33 cellular contexts compared by ENCODE assay signal in the genomic region with DNA sequence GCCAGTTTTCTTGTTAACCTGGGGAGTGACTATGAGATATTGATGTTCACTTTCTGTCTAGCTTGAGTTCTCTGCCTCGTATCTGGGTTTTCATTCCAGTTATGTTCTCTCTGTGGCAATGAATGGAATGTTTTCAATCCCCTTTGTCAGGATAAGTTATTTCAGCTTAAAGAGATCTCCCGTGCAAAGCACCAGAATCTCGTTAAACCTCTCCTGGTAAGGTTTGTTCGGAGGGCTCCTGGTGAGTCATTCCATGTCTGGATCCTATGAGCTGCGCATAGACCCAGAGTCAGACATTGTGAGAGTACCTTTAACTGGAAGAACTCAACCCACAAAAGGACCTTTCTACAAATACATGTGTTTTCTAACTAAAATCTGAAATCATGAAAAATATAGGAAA. TPM values are rescaled to one million over a fixed set of nuclear protein-coding genes. Genes with fewer than 3 reads are reported as not detected.
DNase-seq lines count a peak whose midpoint lies in the region; ATAC-seq and TF ChIP-seq lines count a peak whose summit lies in the region.
"Had no signal": no experiment of that assay in that cellular context is flagged by ENCODE, and none has a peak within 500 bp of the region (broad histone marks: within the 10 kb centered on the region; RNA-seq: fewer than 3 reads in every experiment).

No MANE protein-coding gene starts in this region.

- H3K9me3 Mint-ChIP-seq in activated T-cell treated with anti-CD3 and anti-CD28 coated beads, Interleukin-2, amount 50 U/mL, for 72 hours = peaks cover 0 to 2% of the 10 kb centered on the region in 2 donors
- H3K9me3 Mint-ChIP-seq: natural killer cell treated with Interleukin-12 subunit alpha and Interleukin-12 subunit beta and Interleukin-15 and Interleukin-18, amount 100 ng/mL, for 72 hours; WTC11 had no signal

- no peaks in the 10 kb centered on the region for H3K79me2 ChIP-seq in KMS-11 (ENCODE audit: insufficient read depth, low read depth)

- H4K20me1 ChIP-seq in KMS-11 (ENCODE audit: insufficient read depth) = no peaks in the 10 kb centered on the region

- no peak overlapping the region for H3K9ac ChIP-seq in KMS-11
- H3K9ac ChIP-seq: GM23248 had no signal

- H3K27me3 Mint-ChIP-seq in activated T-cell treated with anti-CD3 and anti-CD28 coated beads, Interleukin-2, amount 50 U/mL, for 72 hours (ENCODE audit: low read depth) = peaks cover 20% of the 10 kb centered on the region
- H3K27me3 Mint-ChIP-seq: stimulated activated memory B cell treated with anti-CD40 and anti-IgM and Interleukin-4, amounts not matched to agents 10 μg/mL and 1 μg/mL and 100 μg/mL, for 72 hours had no signal

- intact Hi-C loops in dorsolateral prefrontal cortex (cut with DNase I) = no loop called here

- in situ Hi-C loops in astrocyte of the spinal cord (cut with HindIII; ENCODE audit: low sequenced_read_pairs) = no loop called here

- H3K27me3 ChIP-seq in KMS-11 (ENCODE audit: insufficient read depth, low read depth) (no peaks in the 10 kb centered on the region), dorsolateral prefrontal cortex (peaks cover 0 to 6% (median 0%) of the 10 kb centered on the region in 45 donors)

- TF ChIP-seq CTCF in KMS-11 (conservative IDR thresholded peaks at IDR 0.05; ENCODE audit: low read depth, low read length) = no peak
- no peak for TF ChIP-seq CTCF in astrocyte of the spinal cord (IDR thresholded peaks at IDR 0.05; ENCODE audit: low read depth, low read length)
- no peak for TF ChIP-seq CTCF in dorsolateral prefrontal cortex (IDR thresholded peaks at IDR 0.05 in 54 of 56, conservative IDR thresholded peaks at IDR 0.05 in 2 of 56; ENCODE audit: low read depth in 1 of 56, partially characterized antibody in 56 of 56)

- H2AFZ ChIP-seq in KMS-11 (ENCODE audit: low read depth) = no peak overlapping the region
- H2AFZ ChIP-seq: GM23248 had no signal

- H3K4me2 ChIP-seq in KMS-11 = peak overlapping the region; percentile 96; the same call in 1 of the 2 replicates

- peak; percentile 77 for DNase-seq in astrocyte of the spinal cord (ENCODE audit: low read depth, low spot score)
- peak; percentile 82 for DNase-seq in iris pigment epithelial cell (ENCODE audit: low read depth)
- DNase-seq in skeletal muscle cell (ENCODE audit: low read depth) = peak; percentile 31
- no peak for DNase-seq in dorsolateral prefrontal cortex
- no peak for DNase-seq in DMS79 (lab: John Stamatoyannopoulos, UW)
- no peak for DNase-seq in activated T-cell treated with anti-CD3 and anti-CD28 coated beads, Interleukin-2, amount 50 U/mL, for 72 hours
- DNase-seq: activated CD4-positive, alpha-beta T cell treated with anti-CD3 and anti-CD28 coated beads, Interleukin-2, amount 50 U/mL, for 1 hour; activated naive CD4-positive, alpha-beta T cell treated with Interleukin-2 at 50 U/mL for 16 hours; activated T-cell treated with anti-CD3 and anti-CD28 coated beads, Interleukin-2, amount 50 U/mL, for 48 hours; C1 segment of cervical spinal cord; COR-L47; cortex of kidney; DMS53; GM23248; Kasumi-1; left ventricle myocardium superior; NCI-H1694 treated with DMSO at 0.1 percent for 48 hours; NCI-H2171; NCI-H524; NK-92 treated with Interleukin-12 subunit alpha and Interleukin-12 subunit beta, amount 100 ng/mL, for 24 hours; pancreas; right cardiac atrium; SIG-M5; stimulated activated CD4-positive, alpha-beta T cell treated with anti-CD3 and anti-CD28 coated beads, Interleukin-12 subunit alpha, Interleukin-12 subunit beta, amount 100 ng/mL, for 4 hours; stimulated activated CD4-positive, alpha-beta T cell treated with anti-CD3 and anti-CD28 coated beads, Interleukin-4, amount 100 ng/mL, for 24 hours; T-helper 9 cell had no signal

- H3K36me3 ChIP-seq in KMS-11 (ENCODE audit: insufficient read depth) = no peaks in the 10 kb centered on the region
- H3K36me3 ChIP-seq: pancreas had no signal

- H3K4me3 ChIP-seq in KMS-11 (IDR thresholded peaks at IDR 0.05; ENCODE audit: insufficient read depth, low read depth, low read length) (no peak overlapping the region), astrocyte of the spinal cord (ENCODE audit: low read depth, low read length) (no peak overlapping the region), skeletal muscle cell (ENCODE audit: low read depth, low read length) (no peak overlapping the region), dorsolateral prefrontal cortex (no peak overlapping the region)
- H3K4me3 ChIP-seq: GM23248, pancreas had no signal

- no peak overlapping the region for H3K27ac Mint-ChIP-seq in activated T-cell treated with anti-CD3 and anti-CD28 coated beads, Interleukin-2, amount 50 U/mL, for 72 hours
- H3K27ac Mint-ChIP-seq: natural killer cell treated with Interleukin-12 subunit alpha and Interleukin-12 subunit beta and Interleukin-15 and Interleukin-18, amount 100 ng/mL, for 72 hours; stimulated activated memory B cell treated with anti-CD40 and anti-IgM and Interleukin-4, amounts not matched to agents 10 μg/mL and 1 μg/mL and 100 μg/mL, for 72 hours; WTC11 had no signal

- H3K27ac ChIP-seq in KMS-11 (no peak overlapping the region), dorsolateral prefrontal cortex (no peak overlapping the region)
- H3K27ac ChIP-seq: GM23248, HL-60, pancreas had no signal

- H3K4me1 Mint-ChIP-seq in activated T-cell treated with anti-CD3 and anti-CD28 coated beads, Interleukin-2, amount 50 U/mL, for 72 hours (ENCODE audit: low read depth) = peaks cover 11% of the 10 kb centered on the region
- H3K4me1 Mint-ChIP-seq: stimulated activated memory B cell treated with anti-CD40 and anti-IgM and Interleukin-4, amounts not matched to agents 10 μg/mL and 1 μg/mL and 100 μg/mL, for 72 hours had no signal

- no peak overlapping the region for H3K4me3 Mint-ChIP-seq in activated T-cell treated with anti-CD3 and anti-CD28 coated beads, Interleukin-2, amount 50 U/mL, for 72 hours
- H3K4me3 Mint-ChIP-seq: natural killer cell treated with Interleukin-12 subunit alpha and Interleukin-12 subunit beta and Interleukin-15 and Interleukin-18, amount 100 ng/mL, for 72 hours; stimulated activated memory B cell treated with anti-CD40 and anti-IgM and Interleukin-4, amounts not matched to agents 10 μg/mL and 1 μg/mL and 100 μg/mL, for 72 hours; WTC11 had no signal

- no peak for ATAC-seq in GM21528 (IDR thresholded peaks at IDR 0.05; ENCODE audit: low FRiP score, unreplicated experiment)
- ATAC-seq in activated T-cell treated with anti-CD3 and anti-CD28 coated beads, Interleukin-2, amount 50 U/mL, for 72 hours (replicated peaks in 1 of 2) = no peak
- ATAC-seq: left ventricle myocardium superior; natural killer cell treated with Interleukin-12 subunit alpha and Interleukin-12 subunit beta and Interleukin-15 and Interleukin-18, amount 100 ng/mL, for 72 hours; pancreas; right cardiac atrium; stimulated activated memory B cell treated with anti-CD40 and anti-IgM and Interleukin-4, amounts not matched to agents 10 μg/mL and 1 μg/mL and 100 μg/mL, for 72 hours; WTC11 had no signal

- no peaks in the 10 kb centered on the region for H3K36me3 Mint-ChIP-seq in activated T-cell treated with anti-CD3 and anti-CD28 coated beads, Interleukin-2, amount 50 U/mL, for 72 hours (ENCODE audit: insufficient read depth in 2 of 2)
- H3K36me3 Mint-ChIP-seq: natural killer cell treated with Interleukin-12 subunit alpha and Interleukin-12 subunit beta and Interleukin-15 and Interleukin-18, amount 100 ng/mL, for 72 hours; stimulated activated memory B cell treated with anti-CD40 and anti-IgM and Interleukin-4, amounts not matched to agents 10 μg/mL and 1 μg/mL and 100 μg/mL, for 72 hours had no signal

- H3K4me1 ChIP-seq in KMS-11 (ENCODE audit: low read depth, poor library complexity, severe bottlenecking) = peaks cover 37% of the 10 kb centered on the region
- H3K4me1 ChIP-seq: pancreas had no signal

RNA-seq across cellular contexts. Expression of gene KDR, which starts 51.0 kb away (rescaled TPM):
- total RNA-seq in dorsolateral prefrontal cortex = 10 to 100 TPM in 17 of 120 experiments, 1 to 10 TPM in 103; 2.4 to 35.4 (median 5.2) TPM
- not detected for total RNA-seq in activated T-cell treated with anti-CD3 and anti-CD28 coated beads, Interleukin-2, amount 50 U/mL, for 72 hours
- total RNA-seq: GM23248; mononuclear cell; natural killer cell treated with Interleukin-12 subunit alpha and Interleukin-12 subunit beta and Interleukin-15 and Interleukin-18, amount 100 ng/mL, for 72 hours had no signal

Comparison
In these comparisons a context has a peak if more than half of its experiments do, and no peak if none do; other contexts are left out.
1. DNase-seq: peak in astrocyte of the spinal cord (single experiment), iris pigment epithelial cell (single experiment) and skeletal muscle cell (single experiment); none in dorsolateral prefrontal cortex (0 of 10), DMS79 (single experiment) and activated T-cell treated with anti-CD3 and anti-CD28 coated beads, Interleukin-2, amount 50 U/mL, for 72 hours (0 of 2).